In genomic region chr1:226671268-226671667, GRCh38 we compare ENCODE assay signal across 12 cellular contexts.
DNase-seq lines count a peak whose midpoint lies in the region; ATAC-seq and TF ChIP-seq lines count a peak whose summit lies in the region.
"Had no signal": no experiment of that assay in that cellular context is flagged by ENCODE, and none has a peak within 500 bp of the region (broad histone marks: within the 10 kb centered on the region; RNA-seq: fewer than 3 reads in every experiment).

No MANE protein-coding gene starts in this region.

- H3K4me1 Mint-ChIP-seq in activated CD8-positive, alpha-beta T cell treated with anti-CD3 and anti-CD28 coated beads for 36 hours (ENCODE audit: low read depth): peaks cover 85% of the 10 kb centered on the region
- H3K4me1 Mint-ChIP-seq in activated CD8-positive, alpha-beta T cell treated with anti-CD3 and anti-CD28 coated beads, Interleukin-2, amount 10 ng/mL, durations not matched to agents 7 days and 5 days (ENCODE audit: low read depth): peaks cover 82% of the 10 kb centered on the region
- peaks cover 59% of the 10 kb centered on the region for H3K4me1 Mint-ChIP-seq in activated naive CD8-positive, alpha-beta T cell treated with anti-CD3 and anti-CD28 coated beads, Interleukin-2, amount 10 ng/mL, durations not matched to agents 7 days and 5 days
- peaks cover 75% of the 10 kb centered on the region for H3K4me1 Mint-ChIP-seq in stimulated activated effector memory CD8-positive, alpha-beta T cell treated with anti-CD3 and anti-CD28 coated beads, Interleukin-12 subunit alpha, Interleukin-12 subunit beta, amount 100 ng/mL, for 72 hours

- H3K9me3 ChIP-seq in stomach: no peaks in the 10 kb centered on the region
- no peaks in the 10 kb centered on the region for H3K9me3 ChIP-seq in gastroesophageal sphincter
- H3K9me3 ChIP-seq: tibial artery had no signal

- no peak overlapping the region for H3K4me3 Mint-ChIP-seq in activated CD8-positive, alpha-beta T cell treated with anti-CD3 and anti-CD28 coated beads for 36 hours
- H3K4me3 Mint-ChIP-seq in activated CD8-positive, alpha-beta T cell treated with anti-CD3 and anti-CD28 coated beads, Interleukin-2, amount 10 ng/mL, durations not matched to agents 7 days and 5 days: no peak overlapping the region
- H3K4me3 Mint-ChIP-seq in activated naive CD8-positive, alpha-beta T cell treated with anti-CD3 and anti-CD28 coated beads, Interleukin-2, amount 10 ng/mL, durations not matched to agents 7 days and 5 days: no peak overlapping the region
- no peak overlapping the region for H3K4me3 Mint-ChIP-seq in stimulated activated effector memory CD8-positive, alpha-beta T cell treated with anti-CD3 and anti-CD28 coated beads, Interleukin-12 subunit alpha, Interleukin-12 subunit beta, amount 100 ng/mL, for 72 hours

- peak overlapping the region in 2 of 5 donors; percentile 6 to 99 for H3K27ac ChIP-seq in stomach
- H3K27ac ChIP-seq in gastroesophageal sphincter: peak overlapping the region in 1 of 4 donors; percentile 89
- H3K27ac ChIP-seq: tibial artery had no signal

- peaks cover 24 to 85% (median 43%) of the 10 kb centered on the region in 4 donors for H3K4me1 ChIP-seq in stomach
- peaks cover 0 to 25% (median 23%) of the 10 kb centered on the region in 3 donors for H3K4me1 ChIP-seq in gastroesophageal sphincter

- no peak for TF ChIP-seq CTCF in activated CD8-positive, alpha-beta T cell treated with anti-CD3 and anti-CD28 coated beads for 36 hours (IDR thresholded peaks at IDR 0.05)
- TF ChIP-seq CTCF in stomach (IDR thresholded peaks at IDR 0.05): no peak
- TF ChIP-seq CTCF in gastroesophageal sphincter (IDR thresholded peaks at IDR 0.05): no peak

- no peak for ATAC-seq in activated CD8-positive, alpha-beta T cell treated with anti-CD3 and anti-CD28 coated beads for 36 hours
- ATAC-seq in activated CD8-positive, alpha-beta T cell treated with anti-CD3 and anti-CD28 coated beads, Interleukin-2, amount 10 ng/mL, durations not matched to agents 7 days and 5 days: no peak
- ATAC-seq in activated naive CD8-positive, alpha-beta T cell treated with anti-CD3 and anti-CD28 coated beads, Interleukin-2, amount 10 ng/mL, durations not matched to agents 7 days and 5 days (ENCODE audit: low read depth): no peak
- ATAC-seq in stimulated activated effector memory CD8-positive, alpha-beta T cell treated with anti-CD3 and anti-CD28 coated beads, Interleukin-12 subunit alpha, Interleukin-12 subunit beta, amount 100 ng/mL, for 72 hours: no peak
- no peak for ATAC-seq in gastroesophageal sphincter
- ATAC-seq: esophagus mucosa, sciatic nerve had no signal

- H3K27me3 Mint-ChIP-seq in activated CD8-positive, alpha-beta T cell treated with anti-CD3 and anti-CD28 coated beads for 36 hours: no peaks in the 10 kb centered on the region
- no peaks in the 10 kb centered on the region for H3K27me3 Mint-ChIP-seq in activated CD8-positive, alpha-beta T cell treated with anti-CD3 and anti-CD28 coated beads, Interleukin-2, amount 10 ng/mL, durations not matched to agents 7 days and 5 days (ENCODE audit: low read depth)
- H3K27me3 Mint-ChIP-seq in activated naive CD8-positive, alpha-beta T cell treated with anti-CD3 and anti-CD28 coated beads, Interleukin-2, amount 10 ng/mL, durations not matched to agents 7 days and 5 days: no peaks in the 10 kb centered on the region

- H3K4me3 ChIP-seq in stomach (no peak overlapping the region), gastroesophageal sphincter (no peak overlapping the region)
- H3K4me3 ChIP-seq: tibial artery had no signal

- H3K27ac Mint-ChIP-seq in activated CD8-positive, alpha-beta T cell treated with anti-CD3 and anti-CD28 coated beads for 36 hours: peak overlapping the region; percentile 94
- no peak overlapping the region for H3K27ac Mint-ChIP-seq in activated CD8-positive, alpha-beta T cell treated with anti-CD3 and anti-CD28 coated beads, Interleukin-2, amount 10 ng/mL, durations not matched to agents 7 days and 5 days
- peak overlapping the region; percentile 36 for H3K27ac Mint-ChIP-seq in activated naive CD8-positive, alpha-beta T cell treated with anti-CD3 and anti-CD28 coated beads, Interleukin-2, amount 10 ng/mL, durations not matched to agents 7 days and 5 days
- H3K27ac Mint-ChIP-seq in stimulated activated effector memory CD8-positive, alpha-beta T cell treated with anti-CD3 and anti-CD28 coated beads, Interleukin-12 subunit alpha, Interleukin-12 subunit beta, amount 100 ng/mL, for 72 hours: peak overlapping the region; percentile 92

- WGBS in stomach, 5 donors: 73 to 85% (median 74%) methylated on average over 4 of the region's 4 CpGs
- WGBS in gastroesophageal sphincter (ENCODE audit: low coverage in 1 of 2), 2 donors: 77 to 84% methylated on average over 4 of the region's 4 CpGs

- DNase-seq in activated CD8-positive, alpha-beta T cell treated with anti-CD3 and anti-CD28 coated beads for 36 hours: no peak
- no peak for DNase-seq in activated CD8-positive, alpha-beta T cell treated with anti-CD3 and anti-CD28 coated beads, Interleukin-2, amount 10 ng/mL, durations not matched to agents 7 days and 5 days
- DNase-seq in NCI-H146 treated with DMSO at 0.1 percent for 48 hours (lab: John Stamatoyannopoulos, UW; ENCODE audit: unreplicated experiment) (peak; percentile 79), stomach (no peak), AG20443 (ENCODE audit: low spot score) (no peak)
- DNase-seq in activated naive CD8-positive, alpha-beta T cell treated with anti-CD3 and anti-CD28 coated beads, Interleukin-2, amount 10 ng/mL, durations not matched to agents 7 days and 5 days: no peak
- no peak for DNase-seq in stimulated activated effector memory CD8-positive, alpha-beta T cell treated with anti-CD3 and anti-CD28 coated beads, Interleukin-12 subunit alpha, Interleukin-12 subunit beta, amount 100 ng/mL, for 72 hours (ENCODE audit: low spot score in 2 of 2)
- DNase-seq: NCI-H1105 treated with DMSO at 0.1 percent for 48 hours had no signal

- no peaks in the 10 kb centered on the region for H3K9me3 Mint-ChIP-seq in activated CD8-positive, alpha-beta T cell treated with anti-CD3 and anti-CD28 coated beads for 36 hours
- no peaks in the 10 kb centered on the region for H3K9me3 Mint-ChIP-seq in activated CD8-positive, alpha-beta T cell treated with anti-CD3 and anti-CD28 coated beads, Interleukin-2, amount 10 ng/mL, durations not matched to agents 7 days and 5 days (ENCODE audit: insufficient read depth)
- no peaks in the 10 kb centered on the region for H3K9me3 Mint-ChIP-seq in activated naive CD8-positive, alpha-beta T cell treated with anti-CD3 and anti-CD28 coated beads, Interleukin-2, amount 10 ng/mL, durations not matched to agents 7 days and 5 days
- no peaks in the 10 kb centered on the region for H3K9me3 Mint-ChIP-seq in stimulated activated effector memory CD8-positive, alpha-beta T cell treated with anti-CD3 and anti-CD28 coated beads, Interleukin-12 subunit alpha, Interleukin-12 subunit beta, amount 100 ng/mL, for 72 hours

- POLR2A ChIA-PET in activated CD8-positive, alpha-beta T cell treated with anti-CD3 and anti-CD28 coated beads for 36 hours (lab: Charles Lee): interaction anchor here (0.9 to 1.2 kb wide), 3 partner anchors 12 to 67 kb away, joined by 3 to 4 read pairs (median 3); no protein-coding TSS in a partner anchor
- POLR2A ChIA-PET in activated CD8-positive, alpha-beta T cell treated with anti-CD3 and anti-CD28 coated beads, Interleukin-2, amount 10 ng/mL, durations not matched to agents 7 days and 5 days (lab: Charles Lee): interaction anchor here (1.0 kb wide), 1 partner anchor 68 kb away, joined by 4 read pairs; the partner anchor contains the start of gene ITPKB
- POLR2A ChIA-PET in activated naive CD8-positive, alpha-beta T cell treated with anti-CD3 and anti-CD28 coated beads, Interleukin-2, amount 10 ng/mL, durations not matched to agents 7 days and 5 days (lab: Charles Lee): interaction anchor here (1.0 to 1.3 kb wide), 2 partner anchors 17 to 65 kb away, joined by 3 to 4 read pairs; no protein-coding TSS in a partner anchor

- intact Hi-C loops in activated CD8-positive, alpha-beta T cell treated with anti-CD3 and anti-CD28 coated beads for 36 hours (cut with micrococcal nuclease): no loop called here
- intact Hi-C loops in stomach (cut with DNase I; ENCODE audit: low total_unique reads): no loop called here

- peaks cover 46% of the 10 kb centered on the region for H3K36me3 Mint-ChIP-seq in activated CD8-positive, alpha-beta T cell treated with anti-CD3 and anti-CD28 coated beads for 36 hours (ENCODE audit: low read depth)
- peaks cover 51% of the 10 kb centered on the region for H3K36me3 Mint-ChIP-seq in activated CD8-positive, alpha-beta T cell treated with anti-CD3 and anti-CD28 coated beads, Interleukin-2, amount 10 ng/mL, durations not matched to agents 7 days and 5 days (ENCODE audit: low read depth)
- H3K36me3 Mint-ChIP-seq in activated naive CD8-positive, alpha-beta T cell treated with anti-CD3 and anti-CD28 coated beads, Interleukin-2, amount 10 ng/mL, durations not matched to agents 7 days and 5 days: peaks cover 40% of the 10 kb centered on the region
- H3K36me3 Mint-ChIP-seq in stimulated activated effector memory CD8-positive, alpha-beta T cell treated with anti-CD3 and anti-CD28 coated beads, Interleukin-12 subunit alpha, Interleukin-12 subunit beta, amount 100 ng/mL, for 72 hours: peaks cover 37% of the 10 kb centered on the region

- H3K27me3 ChIP-seq in stomach (no peaks in the 10 kb centered on the region), gastroesophageal sphincter (no peaks in the 10 kb centered on the region)
- H3K27me3 ChIP-seq: tibial artery had no signal

- CTCF ChIA-PET in activated CD8-positive, alpha-beta T cell treated with anti-CD3 and anti-CD28 coated beads for 36 hours (lab: Charles Lee): interaction anchor here (1.2 to 2.0 kb wide), 6 partner anchors 8 to 45 kb away, joined by 3 to 8 read pairs (median 4); no protein-coding TSS in a partner anchor
- CTCF ChIA-PET in activated CD8-positive, alpha-beta T cell treated with anti-CD3 and anti-CD28 coated beads, Interleukin-2, amount 10 ng/mL, durations not matched to agents 7 days and 5 days (lab: Charles Lee): interaction anchor here (1.4 to 2.3 kb wide), 2 partner anchors 10 to 16 kb away, joined by 4 to 6 read pairs; no protein-coding TSS in a partner anchor

- peaks cover 0 to 7% (median 0%) of the 10 kb centered on the region in 4 donors for H3K36me3 ChIP-seq in stomach
- H3K36me3 ChIP-seq in gastroesophageal sphincter: no peaks in the 10 kb centered on the region
- H3K36me3 ChIP-seq: tibial artery had no signal

- TF ChIP-seq POLR2A in stomach (IDR thresholded peaks at IDR 0.05) (no peak), gastroesophageal sphincter (IDR thresholded peaks at IDR 0.05) (no peak)

- TF ChIP-seq EP300 in stomach (IDR thresholded peaks at IDR 0.05): no peak
- TF ChIP-seq EP300 in gastroesophageal sphincter (IDR thresholded peaks at IDR 0.05): no peak
